In the genomic region with DNA sequence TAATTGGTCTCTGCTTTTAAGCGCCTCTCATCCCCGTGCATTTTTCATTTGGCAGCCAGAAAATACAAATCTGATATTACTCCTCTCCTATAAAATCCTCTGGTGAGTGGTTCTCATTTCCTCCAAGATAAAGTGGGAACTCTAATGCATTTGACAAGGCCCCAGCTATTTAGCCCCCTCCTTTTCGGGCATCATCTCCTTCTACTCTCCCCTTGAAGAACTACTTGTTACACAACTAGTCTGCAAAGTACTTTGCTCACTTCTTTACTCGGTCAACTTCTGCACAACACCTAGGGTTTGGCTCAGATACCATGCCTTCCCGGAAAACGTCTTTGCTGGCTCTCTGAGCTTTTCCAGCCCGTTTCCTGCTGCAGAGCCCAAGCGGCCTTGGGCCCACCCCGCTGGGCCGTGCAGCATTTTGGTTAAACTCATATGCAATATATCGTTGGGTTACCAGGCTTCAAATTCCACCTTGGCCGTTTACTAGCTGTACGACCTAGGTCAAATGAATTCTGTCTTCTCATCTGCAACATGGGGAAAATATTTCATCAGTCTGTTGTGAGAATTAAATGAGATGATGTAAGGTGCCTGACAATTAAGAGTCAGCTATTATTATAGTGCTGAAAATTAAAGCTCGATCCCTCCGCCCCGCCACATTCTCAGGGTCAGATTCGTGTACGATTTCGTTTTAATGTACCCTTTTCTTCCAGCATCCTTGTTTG, we compare ENCODE assay signal across 9 cellular contexts. TPM values are rescaled to one million over a fixed set of nuclear protein-coding genes. Genes with fewer than 3 reads are reported as not detected.
A peak's percentile ranks its signal among the peaks of the same experiment; 100 is the strongest.
DNase-seq lines count a peak whose midpoint lies in the region; TF ChIP-seq lines count a peak whose summit lies in the region.
"Had no signal": no experiment of that assay in that cellular context is flagged by ENCODE, and none has a peak within 500 bp of the region (broad histone marks: within the 10 kb centered on the region; RNA-seq: fewer than 3 reads in every experiment).

No MANE protein-coding gene starts in this region.

- H3K4me1 ChIP-seq in CD4-positive, alpha-beta memory T cell (ENCODE audit: insufficient read depth, low read length): peaks cover 45% of the 10 kb centered on the region

- no peaks in the 10 kb centered on the region for H3K27me3 ChIP-seq in CD4-positive, alpha-beta memory T cell (ENCODE audit: insufficient read depth, low read length)

- POLR2A ChIA-PET in CD4-positive, alpha-beta memory T cell (lab: Charles Lee; ENCODE audit: partially characterized antibody): interaction anchor here (0.6 to 3.5 kb wide), 29 partner anchors 10 to 827 kb away, joined by 3 to 115 read pairs (median 5); partner anchors contain the start of genes MMP28, PEX12, RAD51D and SLFN5
- POLR2A ChIA-PET in GM10248 (lab: Yijun Ruan, JAX): interaction anchor here (0.6 to 1.1 kb wide), 5 partner anchors 20 to 221 kb away, joined by 3 to 5 read pairs (median 3); no protein-coding TSS in a partner anchor

- peak overlapping the region; percentile 93 to 99 (median 98) for H3K27ac Mint-ChIP-seq in CD4-positive, alpha-beta memory T cell
- peak overlapping the region; percentile 100 for H3K27ac Mint-ChIP-seq in neural crest cell (ENCODE audit: unreplicated experiment)

- CTCF ChIA-PET in CD4-positive, alpha-beta memory T cell (lab: Charles Lee; ENCODE audit: partially characterized antibody): interaction anchor here (0.7 to 9.8 kb wide), 23 partner anchors 9 to 719 kb away, joined by 3 to 350 read pairs (median 4); partner anchors contain the start of genes C17orf50 and MMP28
- CTCF ChIA-PET in GM10248 (lab: Yijun Ruan, JAX): interaction anchor here (0.6 to 11.1 kb wide), 20 partner anchors 8 to 341 kb away, joined by 3 to 222 read pairs (median 6); partner anchors contain the start of genes C17orf50 and MMP28

- peak overlapping the region; percentile 85 for H3K27ac ChIP-seq in CD4-positive, alpha-beta memory T cell (ENCODE audit: low read depth, low read length)

- H3K36me3 Mint-ChIP-seq in CD4-positive, alpha-beta memory T cell: peaks cover 0 to 20% of the 10 kb centered on the region in 2 donors
- H3K36me3 Mint-ChIP-seq in neural crest cell (ENCODE audit: low read depth): no peaks in the 10 kb centered on the region

- no peaks in the 10 kb centered on the region for H3K9me3 ChIP-seq in CD4-positive, alpha-beta memory T cell (ENCODE audit: control insufficient read depth in 1 of 2, low read length in 2 of 2)

- H3K36me3 ChIP-seq in CD4-positive, alpha-beta memory T cell (ENCODE audit: insufficient read depth, low read length): no peaks in the 10 kb centered on the region

- intact Hi-C loops in CD4-positive, alpha-beta memory T cell (cut with micrococcal nuclease): loop anchor here (5.0 kb wide), 1 partner anchor 221 kb away; the partner anchor contains the start of gene AP2B1

- no peak for TF ChIP-seq CTCF in LNCaP clone FGC (IDR thresholded peaks at IDR 0.05; ENCODE audit: control insufficient read depth, extremely low read depth, insufficient read depth)
- no peak for TF ChIP-seq CTCF in neural crest cell (conservative IDR thresholded peaks at IDR 0.05)
- TF ChIP-seq CTCF in GM10248 (IDR thresholded peaks at IDR 0.05; ENCODE audit: control extremely low read depth, extremely low read depth, low read depth, missing control alignments): no peak

- no peak for DNase-seq in CD4-positive, alpha-beta memory T cell
- no peak for DNase-seq in LNCaP clone FGC (ENCODE audit: low read depth)
- peak; percentile 26 for DNase-seq in dermis blood vessel endothelial cell
- no peak for DNase-seq in neural crest cell (ENCODE audit: low read depth, low spot score)
- no peak for DNase-seq in iPS-NIHi7 (ENCODE audit: extremely low spot score)
- no peak for DNase-seq in NCI-H526 treated with DMSO at 0.1 percent for 48 hours (lab: John Stamatoyannopoulos, UW)
- DNase-seq in GM10248 (ENCODE audit: extremely low spot score): no peak
- DNase-seq in nucleus accumbens (lab: John Stamatoyannopoulos, UW): no peak

- H3K4me1 Mint-ChIP-seq in CD4-positive, alpha-beta memory T cell: peaks cover 29 to 58% (median 42%) of the 10 kb centered on the region in 4 donors
- peaks cover 49% of the 10 kb centered on the region for H3K4me1 Mint-ChIP-seq in neural crest cell

- peak overlapping the region; percentile 55 to 67 for H3K4me3 ChIP-seq in CD4-positive, alpha-beta memory T cell (ENCODE audit: low read length in 2 of 2)
- peak overlapping the region; percentile 99 for H3K4me3 ChIP-seq in LNCaP clone FGC (ENCODE audit: low read depth, low read length)

- no peaks in the 10 kb centered on the region for H3K27me3 Mint-ChIP-seq in CD4-positive, alpha-beta memory T cell
- no peaks in the 10 kb centered on the region for H3K27me3 Mint-ChIP-seq in neural crest cell (ENCODE audit: low read depth)

- no peaks in the 10 kb centered on the region for H3K9me3 Mint-ChIP-seq in CD4-positive, alpha-beta memory T cell
- H3K9me3 Mint-ChIP-seq in neural crest cell: no peaks in the 10 kb centered on the region

- peak overlapping the region; percentile 95 to 98 (median 97) for H3K4me3 Mint-ChIP-seq in CD4-positive, alpha-beta memory T cell
- H3K4me3 Mint-ChIP-seq in neural crest cell: peak overlapping the region; percentile 96

RNA-seq across cellular contexts. Expression of gene TAF15, which starts 0.9 kb away (rescaled TPM):
- 100 to 1,000 TPM; 232 to 242 TPM for total RNA-seq in CD4-positive, alpha-beta memory T cell
- 10 to 100 TPM; 11.2 to 29.7 TPM for polyA plus RNA-seq in CD4-positive, alpha-beta memory T cell
- 68.1 and 115 TPM in 2 replicates for total RNA-seq in dermis blood vessel endothelial cell
- 300 and 320 TPM in 2 replicates for total RNA-seq in neural crest cell

RNA-seq across cellular contexts. Expression of gene MMP28, which starts 13.0 kb away (rescaled TPM):
- under 1 TPM; 0.64 to 0.96 TPM for total RNA-seq in CD4-positive, alpha-beta memory T cell
- polyA plus RNA-seq in CD4-positive, alpha-beta memory T cell: under 1 TPM in 1 of 2 donors, not detected in 1; 0.23 TPM
- 14.1 and 38.1 TPM in 2 replicates for total RNA-seq in dermis blood vessel endothelial cell
- total RNA-seq in neural crest cell: 0.68 and 0.71 TPM in 2 replicates

RNA-seq across cellular contexts. Expression of gene C17orf50, which starts 47.7 kb away (rescaled TPM):
- not detected for total RNA-seq in CD4-positive, alpha-beta memory T cell
- polyA plus RNA-seq in CD4-positive, alpha-beta memory T cell: not detected
- total RNA-seq in dermis blood vessel endothelial cell (not detected in 2 replicates), neural crest cell (0.23 TPM in 1 of 2 replicates, not detected in the other)
- total RNA-seq: myocyte had no signal

RNA-seq across cellular contexts. Expression of gene GAS2L2, which starts 55.4 kb away (rescaled TPM):
- under 1 TPM in 1 of 2 experiments, not detected in 1; 0.26 TPM for total RNA-seq in CD4-positive, alpha-beta memory T cell
- under 1 TPM in 1 of 2 donors, not detected in 1; 0.13 TPM for polyA plus RNA-seq in CD4-positive, alpha-beta memory T cell
- total RNA-seq in dermis blood vessel endothelial cell (0.05 and 0.17 TPM in 2 replicates), neural crest cell (0.12 and 0.16 TPM in 2 replicates)
